24 cellular contexts compared by ENCODE assay signal in the genomic region with DNA sequence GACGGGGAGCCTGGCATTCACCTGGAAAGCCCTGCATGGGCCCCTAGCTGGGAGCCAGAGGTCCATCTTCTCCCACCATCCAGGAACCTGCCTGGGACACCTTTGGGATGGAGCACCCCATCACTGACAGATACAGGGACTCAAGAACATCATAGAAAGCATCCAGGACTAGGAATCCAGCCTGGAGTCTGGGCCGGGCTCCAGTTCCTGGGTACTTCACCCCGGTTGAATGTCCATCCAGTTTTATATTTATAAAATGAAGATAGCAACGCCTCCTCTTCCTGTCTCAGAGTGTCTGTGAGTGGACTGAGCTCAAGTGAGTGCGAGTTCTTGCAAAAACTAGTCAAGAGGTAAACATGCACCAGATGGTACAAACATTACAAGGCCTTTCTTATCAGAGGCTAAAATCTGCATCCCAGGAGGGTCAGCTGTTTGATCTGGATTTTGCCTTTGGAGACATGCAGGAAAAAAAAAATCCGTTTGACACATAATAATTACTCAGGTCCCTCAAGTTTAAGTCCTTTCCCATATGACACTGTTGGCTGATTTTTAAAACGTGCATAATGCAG. TPM values are rescaled to one million over a fixed set of nuclear protein-coding genes. Genes with fewer than 3 reads are reported as not detected.
DNase-seq lines count a peak whose midpoint lies in the region; ATAC-seq and TF ChIP-seq lines count a peak whose summit lies in the region.
"Had no signal": no experiment of that assay in that cellular context is flagged by ENCODE, and none has a peak within 500 bp of the region (broad histone marks: within the 10 kb centered on the region; RNA-seq: fewer than 3 reads in every experiment).

No MANE protein-coding gene starts in this region.

- DNase-seq in Right ventricle myocardium inferior (ENCODE audit: missing footprints) (no peak), cardiac septum (ENCODE audit: low spot score) (no peak), NCI-H69 (lab: John Stamatoyannopoulos, UW) (peak; percentile 43), glutamatergic neuron (no peak), CD14-positive monocyte (ENCODE audit: low spot score) (no peak), NCI-H2107 (lab: John Stamatoyannopoulos, UW) (no peak), inferior parietal cortex (ENCODE audit: extremely low spot score) (no peak)
- DNase-seq: activated CD4-positive, alpha-beta T cell treated with anti-CD3 and anti-CD28 coated beads, Interleukin-2, amount 10 ng/mL, durations not matched to agents 24 days and 14 days; activated CD8-positive, alpha-beta memory T cell treated with anti-CD3 and anti-CD28 coated beads, Interleukin-2, amount 10 ng/mL, durations not matched to agents 7 days and 5 days; activated naive CD8-positive, alpha-beta T cell treated with anti-CD3 and anti-CD28 coated beads, Interleukin-2, amount 50 U/mL, for 24 hours; C1 segment of cervical spinal cord; effector CD8-positive, alpha-beta T cell; foreskin keratinocyte; naive thymus-derived CD8-positive, alpha-beta T cell; NCI-H2081; stimulated activated CD4-positive, alpha-beta T cell treated with anti-CD3 and anti-CD28 coated beads, Interleukin-4, amount 100 ng/mL, for 1 hour; stimulated activated naive B cell treated with anti-CD40 and anti-IgM and Interleukin-4, amounts not matched to agents 10 μg/mL and 1 μg/mL and 100 μg/mL, for 72 hours had no signal

- peaks cover 5% of the 10 kb centered on the region for H3K9me3 Mint-ChIP-seq in glutamatergic neuron (ENCODE audit: unreplicated experiment)
- H3K9me3 Mint-ChIP-seq in CD14-positive monocyte: peaks cover 0 to 2% (median 0%) of the 10 kb centered on the region in 7 donors
- H3K9me3 Mint-ChIP-seq: activated CD4-positive, alpha-beta T cell treated with anti-CD3 and anti-CD28 coated beads, Interleukin-2, amount 10 ng/mL, durations not matched to agents 24 days and 14 days; activated naive CD8-positive, alpha-beta T cell treated with anti-CD3 and anti-CD28 coated beads, Interleukin-2, amount 50 U/mL, for 24 hours; activated T-helper 2 cell treated with anti-CD3 and anti-CD28 coated beads, Interferon-gamma antibody, Interleukin-2, Interleukin-4, amounts not matched to agents 10 μg/mL and 5 μg/mL and 100 μg/mL, durations not matched to agents 14 hours and 24 hours and 36 hours; brain; mesothelial cell of epicardium; naive thymus-derived CD8-positive, alpha-beta T cell; stimulated activated naive B cell treated with anti-CD40 and anti-IgM and Interleukin-4, amounts not matched to agents 10 μg/mL and 1 μg/mL and 100 μg/mL, for 72 hours had no signal

- H3K27ac Mint-ChIP-seq in glutamatergic neuron (ENCODE audit: unreplicated experiment) (no peak overlapping the region), CD14-positive monocyte (no peak overlapping the region)
- H3K27ac Mint-ChIP-seq: activated CD8-positive, alpha-beta memory T cell treated with anti-CD3 and anti-CD28 coated beads, Interleukin-2, amount 10 ng/mL, durations not matched to agents 7 days and 5 days; activated T-helper 2 cell treated with anti-CD3 and anti-CD28 coated beads, Interferon-gamma antibody, Interleukin-2, Interleukin-4, amounts not matched to agents 10 μg/mL and 5 μg/mL and 100 μg/mL, durations not matched to agents 14 hours and 24 hours and 36 hours; brain; mesothelial cell of epicardium; naive thymus-derived CD8-positive, alpha-beta T cell; stimulated activated naive B cell treated with anti-CD40 and anti-IgM and Interleukin-4, amounts not matched to agents 10 μg/mL and 1 μg/mL and 100 μg/mL, for 72 hours had no signal

- peak; percentile 2 for ATAC-seq in Right ventricle myocardium inferior
- ATAC-seq: activated CD8-positive, alpha-beta memory T cell treated with anti-CD3 and anti-CD28 coated beads, Interleukin-2, amount 10 ng/mL, durations not matched to agents 7 days and 5 days; foreskin keratinocyte; HCT116; left lobe of liver; naive thymus-derived CD8-positive, alpha-beta T cell; stimulated activated naive B cell treated with anti-CD40 and anti-IgM and Interleukin-4, amounts not matched to agents 10 μg/mL and 1 μg/mL and 100 μg/mL, for 72 hours had no signal

- H3K4me3 Mint-ChIP-seq in glutamatergic neuron (ENCODE audit: unreplicated experiment) (peak overlapping the region; percentile 4), CD14-positive monocyte (no peak overlapping the region)
- H3K4me3 Mint-ChIP-seq: activated CD4-positive, alpha-beta T cell treated with anti-CD3 and anti-CD28 coated beads, Interleukin-2, amount 10 ng/mL, durations not matched to agents 24 days and 14 days; activated CD8-positive, alpha-beta memory T cell treated with anti-CD3 and anti-CD28 coated beads, Interleukin-2, amount 10 ng/mL, durations not matched to agents 7 days and 5 days; activated naive CD8-positive, alpha-beta T cell treated with anti-CD3 and anti-CD28 coated beads, Interleukin-2, amount 50 U/mL, for 24 hours; brain; mesothelial cell of epicardium; naive thymus-derived CD8-positive, alpha-beta T cell; stimulated activated naive B cell treated with anti-CD40 and anti-IgM and Interleukin-4, amounts not matched to agents 10 μg/mL and 1 μg/mL and 100 μg/mL, for 72 hours had no signal

- H3K36me3 Mint-ChIP-seq in glutamatergic neuron (ENCODE audit: unreplicated experiment) (no peaks in the 10 kb centered on the region), CD14-positive monocyte (peaks cover 58 to 73% of the 10 kb centered on the region in 2 donors)
- H3K36me3 Mint-ChIP-seq: brain, mesothelial cell of epicardium had no signal

- TF ChIP-seq CTCF in glutamatergic neuron (IDR thresholded peaks at IDR 0.05; ENCODE audit: partially characterized antibody, unreplicated experiment): no peak
- TF ChIP-seq CTCF in CD14-positive monocyte (IDR thresholded peaks at IDR 0.05): no peak

- H3K4me1 Mint-ChIP-seq in glutamatergic neuron (ENCODE audit: low read depth, unreplicated experiment): no peaks in the 10 kb centered on the region
- peaks cover 10% of the 10 kb centered on the region for H3K4me1 Mint-ChIP-seq in CD14-positive monocyte

- peaks cover 11% of the 10 kb centered on the region for H3K27me3 Mint-ChIP-seq in glutamatergic neuron (ENCODE audit: unreplicated experiment)
- peaks cover 1 to 6% (median 3%) of the 10 kb centered on the region in 3 donors for H3K27me3 Mint-ChIP-seq in CD14-positive monocyte (ENCODE audit: low read depth in 3 of 3)
- H3K27me3 Mint-ChIP-seq: activated CD4-positive, alpha-beta T cell treated with anti-CD3 and anti-CD28 coated beads, Interleukin-2, amount 10 ng/mL, durations not matched to agents 24 days and 14 days; activated CD8-positive, alpha-beta memory T cell treated with anti-CD3 and anti-CD28 coated beads, Interleukin-2, amount 10 ng/mL, durations not matched to agents 7 days and 5 days; activated naive CD8-positive, alpha-beta T cell treated with anti-CD3 and anti-CD28 coated beads, Interleukin-2, amount 50 U/mL, for 24 hours; naive thymus-derived CD8-positive, alpha-beta T cell; stimulated activated naive B cell treated with anti-CD40 and anti-IgM and Interleukin-4, amounts not matched to agents 10 μg/mL and 1 μg/mL and 100 μg/mL, for 72 hours had no signal

- intact Hi-C loops in Right ventricle myocardium inferior (cut with DNase I) (loop anchor here (5.0 kb wide), 1 partner anchor 40 kb away; no protein-coding TSS in a partner anchor), cardiac septum (cut with DNase I) (no loop called here), CD14-positive monocyte (cut with micrococcal nuclease) (no loop called here)

RNA-seq across cellular contexts. Expression of a gene that starts 27.4 kb away (rescaled TPM):
- total RNA-seq in Right ventricle myocardium inferior: 0.51 TPM
- 0.35 TPM for total RNA-seq in cardiac septum
- total RNA-seq in glutamatergic neuron (ENCODE audit: unreplicated experiment): 48.7 TPM
- polyA plus RNA-seq in CD14-positive monocyte: 1 to 10 TPM in 1 of 2 donors, under 1 TPM in 1; 0.96 to 1.2 TPM
- polyA plus RNA-seq: foreskin keratinocyte had no signal

RNA-seq across cellular contexts. Expression of a gene that starts 57.3 kb away (rescaled TPM):
- total RNA-seq in Right ventricle myocardium inferior (not detected), cardiac septum (1.3 TPM), glutamatergic neuron (ENCODE audit: unreplicated experiment) (1.3 TPM)
- under 1 TPM; 0.22 to 0.29 TPM for polyA plus RNA-seq in CD14-positive monocyte
- total RNA-seq: epithelial cell of proximal tubule had no signal
- polyA plus RNA-seq: urinary bladder had no signal

Comparison
In these comparisons a context has a peak if more than half of its experiments do, and no peak if none do; other contexts are left out.
1. RNA of a gene that starts 27.4 kb away (total RNA-seq): 48.7 TPM in glutamatergic neuron (single experiment); 0.51 TPM in Right ventricle myocardium inferior (single experiment) and 0.35 TPM in cardiac septum (single experiment); every median in the first group is over 10 times any median in the second.